10 cellular contexts compared by ENCODE assay signal in genomic region chr14:34930591-34931069, GRCh38. TPM values are rescaled to one million over a fixed set of nuclear protein-coding genes. Genes with fewer than 3 reads are reported as not detected.
DNase-seq lines count a peak whose midpoint lies in the region; ATAC-seq and TF ChIP-seq lines count a peak whose summit lies in the region.
"Had no signal": no experiment of that assay in that cellular context is flagged by ENCODE, and none has a peak within 500 bp of the region (broad histone marks: within the 10 kb centered on the region; RNA-seq: fewer than 3 reads in every experiment).

No MANE protein-coding gene starts in this region.

- no peak overlapping the region for H2AFZ ChIP-seq in PC-3 (ENCODE audit: low read length)
- H2AFZ ChIP-seq: hepatocyte had no signal

- intact Hi-C loops in PC-3 (cut with micrococcal nuclease) = no loop called here

- H3K27me3 ChIP-seq in PC-3 (ENCODE audit: low read length) = no peaks in the 10 kb centered on the region
- no peaks in the 10 kb centered on the region for H3K27me3 ChIP-seq in muscle layer of duodenum (ENCODE audit: low read depth, low read length)
- H3K27me3 ChIP-seq: hepatocyte had no signal

- H3K27ac ChIP-seq in PC-3 (ENCODE audit: low read length) (0 out of 2 replicates have a peak overlapping the region, but pooled peaks have one; percentile 10), muscle layer of duodenum (ENCODE audit: low read length) (peak overlapping the region; percentile 56)
- H3K27ac ChIP-seq: hepatocyte had no signal

- no peak overlapping the region for H3K4me2 ChIP-seq in PC-3 (ENCODE audit: low read length)
- H3K4me2 ChIP-seq: hepatocyte had no signal

- CTCF ChIA-PET in PC-3 (lab: Charles Lee) (no interaction called here), HEK293T (lab: Yijun Ruan, JAX) (interaction anchor here (0.6 kb wide), 1 partner anchor 58 kb away, joined by 4 read pairs; no protein-coding TSS in a partner anchor)

- TF ChIP-seq CTCF in PC-3 (conservative IDR thresholded peaks at IDR 0.05; ENCODE audit: low read depth, low read length) = no peak

- H3K36me3 ChIP-seq in PC-3 (ENCODE audit: low read depth, low read length) = no peaks in the 10 kb centered on the region
- H3K36me3 ChIP-seq in muscle layer of duodenum (ENCODE audit: control insufficient read depth in 1 of 2, insufficient read depth in 2 of 2, low read length in 2 of 2) = no peaks in the 10 kb centered on the region

- H3K4me3 ChIP-seq in PC-3 (ENCODE audit: low read length) (no peak overlapping the region), muscle layer of duodenum (ENCODE audit: low read depth in 1 of 2, low read length in 2 of 2) (no peak overlapping the region)
- H3K4me3 ChIP-seq: hepatocyte had no signal

- BruUV-seq in PC-3 (replicated peaks; lab: Mats Ljungman, UMichigan) = no TSS peak

- no peaks in the 10 kb centered on the region for H3K9me2 ChIP-seq in PC-3 (replicated peaks; ENCODE audit: low read length)

- no peaks in the 10 kb centered on the region for H4K20me1 ChIP-seq in PC-3 (ENCODE audit: low read length)

- no peaks in the 10 kb centered on the region for H3K9me3 ChIP-seq in PC-3 (ENCODE audit: low read length)
- H3K9me3 ChIP-seq in muscle layer of duodenum (ENCODE audit: control insufficient read depth in 1 of 2, low read length in 2 of 2) = no peaks in the 10 kb centered on the region

- DNase-seq in PC-3 = no peak
- DNase-seq in SW480 (ENCODE audit: low spot score) = no peak
- DNase-seq in NCI-H2107 (lab: John Stamatoyannopoulos, UW) = no peak
- DNase-seq in DMS153 treated with DMSO at 0.1 percent for 48 hours (lab: John Stamatoyannopoulos, UW; ENCODE audit: unreplicated experiment) = no peak
- no peak for DNase-seq in HEK293T (ENCODE audit: extremely low spot score)
- DNase-seq: NCI-H2171 had no signal

- H3F3A ChIP-seq in PC-3 (ENCODE audit: low read length, unreplicated experiment) = no peaks in the 10 kb centered on the region

- H3K79me2 ChIP-seq in PC-3 (ENCODE audit: low read length) = no peaks in the 10 kb centered on the region
- H3K79me2 ChIP-seq: hepatocyte had no signal

- POLR2A ChIA-PET in PC-3 (lab: Charles Lee; ENCODE audit: unreplicated experiment) (no interaction called here), HEK293T (lab: Yijun Ruan, JAX) (no interaction called here)

- H3K9ac ChIP-seq in PC-3 (ENCODE audit: low read length) = no peak overlapping the region

- H3K4me1 ChIP-seq in PC-3 (ENCODE audit: insufficient read depth, low read length) = peaks cover 13% of the 10 kb centered on the region
- peaks cover 0 to 8% of the 10 kb centered on the region in 2 donors for H3K4me1 ChIP-seq in muscle layer of duodenum (ENCODE audit: control insufficient read depth in 1 of 2, insufficient read depth in 2 of 2, low read length in 2 of 2)

- peak; percentile 74 for ATAC-seq in GM18511 (IDR thresholded peaks at IDR 0.05; ENCODE audit: unreplicated experiment)
- peak; percentile 81 for ATAC-seq in GM21447 (IDR thresholded peaks at IDR 0.05; ENCODE audit: unreplicated experiment)
- ATAC-seq in PC-3 = no peak

TF ChIP-seq in HEK293T, 16 proteins besides CTCF, POLR2A, EP300 and RAD21:
- TF ChIP-seq FOXA1 (IDR thresholded peaks at IDR 0.05) (no peak), PKNOX1 (IDR thresholded peaks at IDR 0.05) (no peak), SP1 (IDR thresholded peaks at IDR 0.05) (no peak), SUZ12 (IDR thresholded peaks at IDR 0.05) (no peak), ARNT (IDR thresholded peaks at IDR 0.05) (no peak), FOXM1 (IDR thresholded peaks at IDR 0.05; ENCODE audit: borderline replicate concordance) (no peak), LEF1 (IDR thresholded peaks at IDR 0.05; ENCODE audit: borderline replicate concordance) (no peak), BHLHE40 (IDR thresholded peaks at IDR 0.05; ENCODE audit: borderline replicate concordance) (no peak), ZNF384 (IDR thresholded peaks at IDR 0.05) (no peak), HDGF (IDR thresholded peaks at IDR 0.05; ENCODE audit: borderline replicate concordance) (no peak), NFRKB (IDR thresholded peaks at IDR 0.05) (no peak), TARDBP (IDR thresholded peaks at IDR 0.05) (no peak), ELF4 (IDR thresholded peaks at IDR 0.05) (no peak), FOXK2 (IDR thresholded peaks at IDR 0.05) (no peak), L3MBTL2 (conservative IDR thresholded peaks at IDR 0.05) (no peak), CTBP1 (IDR thresholded peaks at IDR 0.05; ENCODE audit: borderline replicate concordance) (no peak)
TF ChIP-seq in HEK293T: peak in this region for 0.

RNA-seq across cellular contexts. Expression of gene SRP54, which starts 52.2 kb away (rescaled TPM):
- 49.3 and 75.5 TPM in 2 replicates for total RNA-seq in PC-3 (2014; rRNA removed)

RNA-seq across cellular contexts. Expression of gene BAZ1A, which starts 55.5 kb away (rescaled TPM):
- total RNA-seq in PC-3 (2014; rRNA removed) = 24.7 and 30.6 TPM in 2 replicates
